ENCODE assay signal across 9 cellular contexts in genomic region chr7:155811895-155812761, GRCh38. TPM values are rescaled to one million over a fixed set of nuclear protein-coding genes. Genes with fewer than 3 reads are reported as not detected.
DNase-seq lines count a peak whose midpoint lies in the region; ATAC-seq, FAIRE-seq and TF ChIP-seq lines count a peak whose summit lies in the region.
"Had no signal": no experiment of that assay in that cellular context is flagged by ENCODE, and none has a peak within 500 bp of the region (broad histone marks: within the 10 kb centered on the region; RNA-seq: fewer than 3 reads in every experiment).

Gene SHH (minus strand): TSS chr7:155812463. CDS start chr7:155812122, 341 bp downstream.

- no peaks in the 10 kb centered on the region for H3K79me2 ChIP-seq in keratinocyte (ENCODE audit: control insufficient read depth, insufficient read depth, low read length)

- peak within 1 kb of the TSS; percentile 32 for H3K4me3 Mint-ChIP-seq in activated T-helper 1 cell treated with anti-CD3 and anti-CD28 coated beads, Interleukin-12 subunit alpha, Interleukin-12 subunit beta, Interleukin-2, Interleukin-4 antibody, amounts not matched to agents 30 ng/mL and 10 ng/mL and 1 ng/mL, durations not matched to agents 14 hours and 24 hours and 36 hours
- peak within 1 kb of the TSS; percentile 48 for H3K4me3 Mint-ChIP-seq in stimulated activated effector memory CD8-positive, alpha-beta T cell treated with anti-CD3 and anti-CD28 coated beads, Interleukin-12 subunit alpha, Interleukin-12 subunit beta, amount 100 ng/mL, for 72 hours

- no peaks in the 10 kb centered on the region for H3K9me3 ChIP-seq in keratinocyte (ENCODE audit: control insufficient read depth, low read depth, low read length)

- H2AFZ ChIP-seq in keratinocyte (ENCODE audit: control insufficient read depth, low read length): no peak within 1 kb of the TSS

- H3K4me1 ChIP-seq in keratinocyte (ENCODE audit: control insufficient read depth, extremely low read depth, insufficient read depth, low read length): peaks cover 4% of the 10 kb centered on the region

- no peak for TF ChIP-seq CTCF in keratinocyte (optimal IDR thresholded peaks at IDR 0.05 in 1 of 3, IDR thresholded peaks at IDR 0.05 in 1 of 3, conservative IDR thresholded peaks at IDR 0.05 in 1 of 3; ENCODE audit: extremely low read depth in 1 of 3, insufficient read depth in 2 of 3, low read length in 3 of 3)

- no peak for ATAC-seq in stimulated activated effector memory CD8-positive, alpha-beta T cell treated with anti-CD3 and anti-CD28 coated beads, Interleukin-12 subunit alpha, Interleukin-12 subunit beta, amount 100 ng/mL, for 72 hours

- peaks cover 60% of the 10 kb centered on the region for H3K27me3 Mint-ChIP-seq in activated T-helper 1 cell treated with anti-CD3 and anti-CD28 coated beads, Interleukin-12 subunit alpha, Interleukin-12 subunit beta, Interleukin-2, Interleukin-4 antibody, amounts not matched to agents 30 ng/mL and 10 ng/mL and 1 ng/mL, durations not matched to agents 14 hours and 24 hours and 36 hours (ENCODE audit: insufficient read depth)

- no peak within 1 kb of the TSS for H3K27ac Mint-ChIP-seq in activated T-helper 1 cell treated with anti-CD3 and anti-CD28 coated beads, Interleukin-12 subunit alpha, Interleukin-12 subunit beta, Interleukin-2, Interleukin-4 antibody, amounts not matched to agents 30 ng/mL and 10 ng/mL and 1 ng/mL, durations not matched to agents 14 hours and 24 hours and 36 hours
- no peak within 1 kb of the TSS for H3K27ac Mint-ChIP-seq in stimulated activated effector memory CD8-positive, alpha-beta T cell treated with anti-CD3 and anti-CD28 coated beads, Interleukin-12 subunit alpha, Interleukin-12 subunit beta, amount 100 ng/mL, for 72 hours

- H3K4me1 Mint-ChIP-seq in activated T-helper 1 cell treated with anti-CD3 and anti-CD28 coated beads, Interleukin-12 subunit alpha, Interleukin-12 subunit beta, Interleukin-2, Interleukin-4 antibody, amounts not matched to agents 30 ng/mL and 10 ng/mL and 1 ng/mL, durations not matched to agents 14 hours and 24 hours and 36 hours (ENCODE audit: low read depth): peaks cover 32% of the 10 kb centered on the region
- peaks cover 30% of the 10 kb centered on the region for H3K4me1 Mint-ChIP-seq in stimulated activated effector memory CD8-positive, alpha-beta T cell treated with anti-CD3 and anti-CD28 coated beads, Interleukin-12 subunit alpha, Interleukin-12 subunit beta, amount 100 ng/mL, for 72 hours

- H3K9me1 ChIP-seq in keratinocyte (ENCODE audit: control insufficient read depth, extremely low read depth, insufficient read depth, low read length): no peaks in the 10 kb centered on the region

- dilution Hi-C loops in keratinocyte (cut with MboI; ENCODE audit: extremely low pct_ligation_motif_present, low sequenced_read_pairs): loop anchor here (25.0 kb wide), 1 partner anchor 875 kb away; no protein-coding TSS in a partner anchor

- no peak for FAIRE-seq in keratinocyte (lab: Jason Lieb, UNC)

- peaks cover 74% of the 10 kb centered on the region for H3K27me3 ChIP-seq in keratinocyte (ENCODE audit: control insufficient read depth, extremely low read depth, insufficient read depth, low read length)

- peak within 1 kb of the TSS; percentile 20 to 55 (median 42) for H3K4me3 ChIP-seq in keratinocyte (ENCODE audit: control insufficient read depth in 2 of 3, extremely low read depth in 1 of 3, insufficient read depth in 2 of 3, low read depth in 1 of 3, low read length in 3 of 3)

- peak within 1 kb of the TSS; percentile 77 for H3K4me2 ChIP-seq in keratinocyte (ENCODE audit: control insufficient read depth, extremely low read depth, insufficient read depth, low read depth, low read length)

- H3K9ac ChIP-seq in keratinocyte (ENCODE audit: control insufficient read depth, extremely low read depth, insufficient read depth, low read length): no peak within 1 kb of the TSS

- H4K20me1 ChIP-seq in keratinocyte (ENCODE audit: control insufficient read depth, extremely low read depth, insufficient read depth, low read length): no peaks in the 10 kb centered on the region

- DNase-seq in NCI-H524 (lab: John Stamatoyannopoulos, UW) (peak; percentile 20 to 32), NCI-H524 treated with DMSO at 0.1 percent for 48 hours (lab: John Stamatoyannopoulos, UW) (no peak), keratinocyte (ENCODE audit: low read depth, low spot score) (no peak), activated gamma-delta T cell treated with Interleukin-2 at 50 U/mL for 16 hours (no peak), HK-2 (ENCODE audit: unreplicated experiment) (no peak)
- DNase-seq in activated T-helper 1 cell treated with anti-CD3 and anti-CD28 coated beads, Interleukin-12 subunit alpha, Interleukin-12 subunit beta, Interleukin-2, Interleukin-4 antibody, amounts not matched to agents 30 ng/mL and 10 ng/mL and 1 ng/mL, durations not matched to agents 14 hours and 24 hours and 36 hours (ENCODE audit: low spot score): no peak
- no peak for DNase-seq in stimulated activated effector memory CD8-positive, alpha-beta T cell treated with anti-CD3 and anti-CD28 coated beads, Interleukin-12 subunit alpha, Interleukin-12 subunit beta, amount 100 ng/mL, for 72 hours (ENCODE audit: low spot score in 2 of 2)
- no peak for DNase-seq in stimulated activated CD4-positive, alpha-beta T cell treated with anti-CD3 and anti-CD28 coated beads, Interleukin-4, amount 100 ng/mL, for 4 hours
- DNase-seq: effector memory CD4-positive, alpha-beta T cell had no signal

- H3K9me3 Mint-ChIP-seq in activated T-helper 1 cell treated with anti-CD3 and anti-CD28 coated beads, Interleukin-12 subunit alpha, Interleukin-12 subunit beta, Interleukin-2, Interleukin-4 antibody, amounts not matched to agents 30 ng/mL and 10 ng/mL and 1 ng/mL, durations not matched to agents 14 hours and 24 hours and 36 hours: no peaks in the 10 kb centered on the region
- no peaks in the 10 kb centered on the region for H3K9me3 Mint-ChIP-seq in stimulated activated effector memory CD8-positive, alpha-beta T cell treated with anti-CD3 and anti-CD28 coated beads, Interleukin-12 subunit alpha, Interleukin-12 subunit beta, amount 100 ng/mL, for 72 hours

- no peaks in the 10 kb centered on the region for H3K36me3 Mint-ChIP-seq in activated T-helper 1 cell treated with anti-CD3 and anti-CD28 coated beads, Interleukin-12 subunit alpha, Interleukin-12 subunit beta, Interleukin-2, Interleukin-4 antibody, amounts not matched to agents 30 ng/mL and 10 ng/mL and 1 ng/mL, durations not matched to agents 14 hours and 24 hours and 36 hours (ENCODE audit: low read depth)
- H3K36me3 Mint-ChIP-seq in stimulated activated effector memory CD8-positive, alpha-beta T cell treated with anti-CD3 and anti-CD28 coated beads, Interleukin-12 subunit alpha, Interleukin-12 subunit beta, amount 100 ng/mL, for 72 hours: no peaks in the 10 kb centered on the region

- intact Hi-C loops in activated T-helper 1 cell treated with anti-CD3 and anti-CD28 coated beads, Interleukin-12 subunit alpha, Interleukin-12 subunit beta, Interleukin-2, Interleukin-4 antibody, amounts not matched to agents 30 ng/mL and 10 ng/mL and 1 ng/mL, durations not matched to agents 14 hours and 24 hours and 36 hours (cut with micrococcal nuclease): loop anchor here (1.0 to 10.0 kb wide), 4 partner anchors 9 to 1880 kb away; partner anchors contain the start of gene RNF32

- H3K36me3 ChIP-seq in keratinocyte (ENCODE audit: control insufficient read depth in 2 of 2, extremely low read depth in 1 of 2, insufficient read depth in 2 of 2, low read length in 2 of 2): no peaks in the 10 kb centered on the region

- H3K27ac ChIP-seq in keratinocyte (ENCODE audit: control insufficient read depth, insufficient read depth, low read length): no peak within 1 kb of the TSS

RNA-seq across cellular contexts. Expression of gene SHH, which starts in this region (rescaled TPM):
- not detected in 2 replicates for total RNA-seq in activated T-helper 1 cell treated with anti-CD3 and anti-CD28 coated beads, Interleukin-12 subunit alpha, Interleukin-12 subunit beta, Interleukin-2, Interleukin-4 antibody, amounts not matched to agents 30 ng/mL and 10 ng/mL and 1 ng/mL, durations not matched to agents 14 hours and 24 hours and 36 hours
- not detected in 3 replicates for polyA plus RNA-seq in keratinocyte
- not detected for polyA plus RNA-seq in keratinocyte (2011; ENCODE audit: low read depth)
- polyA plus RNA-seq in keratinocyte (2011; cell fraction: cytosol; rRNA removed): not detected in 2 replicates
- polyA plus RNA-seq in keratinocyte (2011; cell fraction: nucleus; rRNA removed): 0.03 TPM in 1 of 2 replicates, not detected in the other
- not detected in 2 replicates for polyA plus RNA-seq in keratinocyte (2012; ENCODE audit: low replicate concordance)
- not detected in 3 replicates for polyA minus RNA-seq in keratinocyte
- polyA minus RNA-seq in keratinocyte (2011; cell fraction: cytosol; rRNA and poly(A)+ RNA removed): not detected
- not detected in 2 replicates for polyA minus RNA-seq in keratinocyte (2011; cell fraction: nucleus; rRNA and poly(A)+ RNA removed)

Comparison
In these comparisons a context has a peak if more than half of its experiments do, and no peak if none do; other contexts are left out.
1. DNase-seq: peak in NCI-H524 (2 of 2); none in NCI-H524 treated with DMSO at 0.1 percent for 48 hours (single experiment), activated T-helper 1 cell treated with anti-CD3 and anti-CD28 coated beads, Interleukin-12 subunit alpha, Interleukin-12 subunit beta, Interleukin-2, Interleukin-4 antibody, amounts not matched to agents 30 ng/mL and 10 ng/mL and 1 ng/mL, durations not matched to agents 14 hours and 24 hours and 36 hours (single experiment), keratinocyte (single experiment), stimulated activated effector memory CD8-positive, alpha-beta T cell treated with anti-CD3 and anti-CD28 coated beads, Interleukin-12 subunit alpha, Interleukin-12 subunit beta, amount 100 ng/mL, for 72 hours (0 of 2), stimulated activated CD4-positive, alpha-beta T cell treated with anti-CD3 and anti-CD28 coated beads, Interleukin-4, amount 100 ng/mL, for 4 hours (0 of 2), activated gamma-delta T cell treated with Interleukin-2 at 50 U/mL for 16 hours (single experiment) and HK-2 (single experiment).